20 cellular contexts compared by ENCODE assay signal in genomic region chr6:54264581-54265272, GRCh38. TPM values are rescaled to one million over a fixed set of nuclear protein-coding genes. Genes with fewer than 3 reads are reported as not detected.
"Had no signal": no experiment of that assay in that cellular context is flagged by ENCODE, and none has a peak within 500 bp of the region (broad histone marks: within the 10 kb centered on the region; RNA-seq: fewer than 3 reads in every experiment).

No MANE protein-coding gene starts in this region.

- H3K27ac ChIP-seq: parathyroid adenoma, skin epidermis, transverse colon, vagina had no signal

- H3K4me1 ChIP-seq: parathyroid adenoma, vagina had no signal

- H3K4me3 ChIP-seq: skin epidermis, transverse colon, vagina had no signal

- H3K36me3 ChIP-seq: transverse colon, vagina had no signal

- H2AFZ ChIP-seq: parathyroid adenoma had no signal

- DNase-seq: activated CD4-positive, alpha-beta T cell treated with anti-CD3 and anti-CD28 coated beads, Interleukin-2, amount 10 ng/mL, durations not matched to agents 24 days and 14 days; activated CD4-positive, CD25-positive, alpha-beta regulatory T cell; activated CD8-positive, alpha-beta memory T cell treated with anti-CD3 and anti-CD28 coated beads, Interleukin-2, amount 50 U/mL, for 4 hours; activated CD8-positive, alpha-beta T cell treated with anti-CD3 and anti-CD28 coated beads, Interleukin-2, amount 10 ng/mL, durations not matched to agents 7 days and 5 days; activated naive CD8-positive, alpha-beta T cell treated with anti-CD3 and anti-CD28 coated beads for 36 hours; effector memory CD4-positive, alpha-beta T cell; islet precursor cell; naive B cell; retina; stimulated activated CD4-positive, alpha-beta T cell treated with anti-CD3 and anti-CD28 coated beads, Interleukin-4, amount 100 ng/mL, for 24 hours; stimulated activated CD8-positive, alpha-beta memory T cell treated with anti-CD3 and anti-CD28 coated beads, Interleukin-4, amount 100 ng/mL, for 48 hours; stimulated activated naive CD4-positive, alpha-beta T cell treated with Interleukin-2 at 50 U/mL for 16 hours; substantia nigra; transverse colon had no signal

- H3K27me3 ChIP-seq: transverse colon, vagina had no signal

- H3K9ac ChIP-seq: parathyroid adenoma had no signal

- H3K9me3 ChIP-seq: transverse colon, vagina had no signal

- ATAC-seq: activated CD8-positive, alpha-beta T cell treated with anti-CD3 and anti-CD28 coated beads, Interleukin-2, amount 10 ng/mL, durations not matched to agents 7 days and 5 days; left lobe of liver had no signal

RNA-seq across cellular contexts. Expression of gene TINAG, which starts 43.5 kb away (rescaled TPM):
- total RNA-seq: activated CD4-positive, alpha-beta T cell treated with anti-CD3 and anti-CD28 coated beads, Interleukin-2, amount 10 ng/mL, durations not matched to agents 24 days and 14 days; activated CD8-positive, alpha-beta T cell treated with anti-CD3 and anti-CD28 coated beads, Interleukin-2, amount 10 ng/mL, durations not matched to agents 7 days and 5 days; activated naive CD8-positive, alpha-beta T cell treated with anti-CD3 and anti-CD28 coated beads for 36 hours; activated T-helper 1 cell treated with anti-CD3 and anti-CD28 coated beads, Interleukin-12 subunit alpha, Interleukin-12 subunit beta, Interleukin-2, Interleukin-4 antibody, amounts not matched to agents 30 ng/mL and 10 ng/mL and 1 ng/mL, durations not matched to agents 14 hours and 24 hours and 36 hours; left lobe of liver; lung microvascular endothelial cell; vagina had no signal
